In the genomic region with DNA sequence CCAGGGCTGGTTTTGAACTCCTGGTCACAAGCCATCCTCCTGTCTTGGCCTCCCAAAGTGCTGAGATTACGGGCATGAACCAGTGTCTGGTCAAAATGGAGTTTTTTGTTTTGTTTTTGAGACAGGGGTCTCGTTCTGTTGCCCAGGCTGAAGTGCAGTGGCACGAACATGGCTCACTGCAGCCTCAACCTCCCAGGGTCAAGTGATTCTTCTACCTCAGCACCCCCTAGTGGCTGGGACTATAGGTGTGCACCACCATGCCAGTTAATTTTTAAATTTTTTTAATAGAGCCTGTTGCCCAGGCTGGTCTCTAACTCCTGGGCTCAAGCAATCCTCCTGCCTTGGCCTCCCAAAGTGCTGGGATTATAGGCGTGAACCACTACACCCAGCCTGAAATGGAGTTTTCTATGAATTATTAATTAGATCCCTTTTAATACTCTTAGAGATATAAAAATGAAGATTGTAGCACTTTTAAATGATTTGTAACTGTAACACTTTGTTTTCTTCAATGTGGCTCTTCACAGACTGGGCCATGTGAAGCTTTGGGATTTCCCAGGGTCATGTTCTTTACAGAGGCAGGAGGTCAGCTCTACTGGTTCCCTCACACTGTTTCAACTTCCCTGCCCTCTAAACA, we compare ENCODE assay signal across 9 cellular contexts. TPM values are rescaled to one million over a fixed set of nuclear protein-coding genes. Genes with fewer than 3 reads are reported as not detected.
DNase-seq lines count a peak whose midpoint lies in the region; ATAC-seq and TF ChIP-seq lines count a peak whose summit lies in the region.
"Had no signal": no experiment of that assay in that cellular context is flagged by ENCODE, and none has a peak within 500 bp of the region (broad histone marks: within the 10 kb centered on the region; RNA-seq: fewer than 3 reads in every experiment).

No MANE protein-coding gene starts in this region.

- H3K36me3 ChIP-seq in sigmoid colon = no peaks in the 10 kb centered on the region

- 89% methylated on average over 4 of the region's 4 CpGs for WGBS in sigmoid colon, 2 donors

- intact Hi-C loops in sigmoid colon (cut with DNase I) = loop anchor here (2.0 kb wide), 2 partner anchors 21 to 51 kb away; no protein-coding TSS in a partner anchor

- no peak for TF ChIP-seq EP300 in sigmoid colon (IDR thresholded peaks at IDR 0.05)

- ATAC-seq in HG02610 (IDR thresholded peaks at IDR 0.05; ENCODE audit: unreplicated experiment) = no peak

- no peaks in the 10 kb centered on the region for H3K27me3 ChIP-seq in sigmoid colon

- TF ChIP-seq POLR2A in erythroblast (IDR thresholded peaks at IDR 0.05; ENCODE audit: low read length) (no peak), sigmoid colon (IDR thresholded peaks at IDR 0.05) (no peak)

- no peak overlapping the region for H3K4me3 ChIP-seq in sigmoid colon

- H3K9me3 ChIP-seq in sigmoid colon = no peaks in the 10 kb centered on the region

- DNase-seq in NCI-H2029 (lab: John Stamatoyannopoulos, UW) (peak; percentile 17), NCI-H2029 treated with DMSO at 0.1 percent for 48 hours (lab: John Stamatoyannopoulos, UW) (no peak), NCI-H69 (lab: John Stamatoyannopoulos, UW) (peak; percentile 44), erythroblast (lab: John Stamatoyannopoulos, UW) (peak; percentile 28 to 55), sigmoid colon (no peak), NCI-H2107 treated with DMSO at 0.1 percent for 48 hours (lab: John Stamatoyannopoulos, UW; ENCODE audit: unreplicated experiment) (no peak)
- no peak for DNase-seq in effector CD8-positive, alpha-beta T cell (lab: John Stamatoyannopoulos, UW)
- DNase-seq: activated B cell treated with CpG ODN at 0.5 μM for 24 hours had no signal

- peak overlapping the region; percentile 29 to 71 (median 40) for H3K27ac ChIP-seq in sigmoid colon

- TF ChIP-seq CTCF in sigmoid colon (IDR thresholded peaks at IDR 0.05) = peak; percentile 21 to 55 (median 50)

- peaks cover 0 to 51% (median 18%) of the 10 kb centered on the region in 4 donors for H3K4me1 ChIP-seq in sigmoid colon

RNA-seq across cellular contexts. Expression of gene SPARC, which starts 32.6 kb away (rescaled TPM):
- total RNA-seq in sigmoid colon = 100 to 1,000 TPM; 168 to 821 (median 339) TPM
- polyA plus RNA-seq in sigmoid colon = 100 to 1,000 TPM in 1 of 3 donors, 10 to 100 TPM in 2; 47.6 to 272 (median 70.9) TPM
- total RNA-seq: activated B cell treated with CpG ODN at 0.5 μM for 24 hours had no signal

RNA-seq across cellular contexts. Expression of gene ATOX1, which starts 39.1 kb away (rescaled TPM):
- total RNA-seq in sigmoid colon = 100 to 1,000 TPM in 1 of 4 donors, 10 to 100 TPM in 3; 62.0 to 130 (median 80.4) TPM
- polyA plus RNA-seq in sigmoid colon = 100 to 1,000 TPM; 157 to 205 (median 162) TPM

RNA-seq across cellular contexts. Expression of gene G3BP1, which starts 52.4 kb away (rescaled TPM):
- 100 to 1,000 TPM in 1 of 4 donors, 10 to 100 TPM in 3; 68.5 to 158 (median 72.2) TPM for total RNA-seq in sigmoid colon
- polyA plus RNA-seq in sigmoid colon = 10 to 100 TPM; 16.8 to 41.4 (median 25.9) TPM

Comparison
In these comparisons a context has a peak if more than half of its experiments do, and no peak if none do; other contexts are left out.
1. DNase-seq: peak in NCI-H2029 (single experiment), NCI-H69 (single experiment) and erythroblast (2 of 2); none in NCI-H2029 treated with DMSO at 0.1 percent for 48 hours (single experiment), sigmoid colon (single experiment), NCI-H2107 treated with DMSO at 0.1 percent for 48 hours (single experiment) and effector CD8-positive, alpha-beta T cell (single experiment).